In genomic region chr3:76651784-76652183, GRCh38 we compare ENCODE assay signal across 35 cellular contexts.
DNase-seq lines count a peak whose midpoint lies in the region; ATAC-seq and TF ChIP-seq lines count a peak whose summit lies in the region.
"Had no signal": no experiment of that assay in that cellular context is flagged by ENCODE, and none has a peak within 500 bp of the region (broad histone marks: within the 10 kb centered on the region; RNA-seq: fewer than 3 reads in every experiment).

No MANE protein-coding gene starts in this region.

- DNase-seq in DMS 273 treated with DMSO at 0.1 percent for 48 hours (lab: John Stamatoyannopoulos, UW) (peak; percentile 3), NB4 (ENCODE audit: low read depth) (peak; percentile 3), epithelial cell of proximal tubule (ENCODE audit: low read depth) (no peak), adrenal gland (no peak), Peyer's patch (no peak), NCI-H748 (lab: John Stamatoyannopoulos, UW; ENCODE audit: unreplicated experiment) (no peak)
- DNase-seq: activated CD4-positive, alpha-beta T cell treated with anti-CD3 and anti-CD28 coated beads, Interleukin-2, amount 10 ng/mL, durations not matched to agents 7 days and 5 days; activated naive CD4-positive, alpha-beta T cell treated with anti-CD3 and anti-CD28 coated beads for 36 hours; activated T-cell treated with anti-CD3 and anti-CD28 coated beads, Interleukin-2, amount 50 U/mL, for 72 hours; Caco-2; EL; KBM-7; kidney glomerular epithelial cell; MM.1S; NCI-H1436 treated with DMSO at 0.1 percent for 48 hours; NCI-H2107; NCI-H446 treated with DMSO at 0.1 percent for 48 hours; nephron progenitor cell; NK-92 treated with Interleukin-12 subunit alpha and Interleukin-12 subunit beta, amount 100 ng/mL, for 24 hours; pancreas; retina; SIG-M5; stimulated activated naive CD8-positive, alpha-beta T cell treated with anti-CD3 and anti-CD28 coated beads, Interleukin-15, amount 100 ng/mL, for 72 hours; SW 1271; T1000; thyroid gland; WERI-Rb-1 had no signal

- H3K27ac ChIP-seq in 22Rv1, result no peak overlapping the region
- H3K27ac ChIP-seq in adrenal gland, result no peak overlapping the region
- no peak overlapping the region for H3K27ac ChIP-seq in Peyer's patch
- H3K27ac ChIP-seq: BLaER1, pancreas, skin epidermis, thyroid gland, vagina, WERI-Rb-1 had no signal

- H3K36me3 ChIP-seq in adrenal gland (replicated peaks in 1 of 2) (no peaks in the 10 kb centered on the region), Peyer's patch (no peaks in the 10 kb centered on the region)
- H3K36me3 ChIP-seq: BLaER1, pancreas, thyroid gland, vagina, WERI-Rb-1 had no signal

- H3K27me3 ChIP-seq in adrenal gland (no peaks in the 10 kb centered on the region), Peyer's patch (no peaks in the 10 kb centered on the region)
- H3K27me3 ChIP-seq: BLaER1, thyroid gland, vagina had no signal

- intact Hi-C loops in adrenal gland (cut with DNase I), result no loop called here

- H3K4me1 ChIP-seq in adrenal gland (replicated peaks in 1 of 2), result no peaks in the 10 kb centered on the region
- H3K4me1 ChIP-seq in Peyer's patch, result no peaks in the 10 kb centered on the region
- H3K4me1 ChIP-seq: BLaER1, Caco-2, pancreas, thyroid gland, vagina had no signal

- TF ChIP-seq POLR2A in NB4 (IDR thresholded peaks at IDR 0.05; ENCODE audit: extremely low read depth, insufficient read length) (no peak), adrenal gland (IDR thresholded peaks at IDR 0.05) (no peak), Peyer's patch (IDR thresholded peaks at IDR 0.05) (no peak)

- TF ChIP-seq CTCF in 22Rv1 (IDR thresholded peaks at IDR 0.05) (0 out of 2 replicates have a peak, but pooled peaks have one; percentile 7), NB4 (IDR thresholded peaks at IDR 0.05; ENCODE audit: low read depth, low read length) (no peak), epithelial cell of proximal tubule (conservative IDR thresholded peaks at IDR 0.05; ENCODE audit: low read depth, low read length) (peak; percentile 19), adrenal gland (IDR thresholded peaks at IDR 0.05) (no peak), Peyer's patch (IDR thresholded peaks at IDR 0.05) (no peak)

- no peak for ATAC-seq in HG03342 (IDR thresholded peaks at IDR 0.05; ENCODE audit: unreplicated experiment)
- ATAC-seq: activated T-cell treated with anti-CD3 and anti-CD28 coated beads, Interleukin-2, amount 50 U/mL, for 72 hours; HCT116; Panc1; pancreas; stimulated activated naive CD8-positive, alpha-beta T cell treated with anti-CD3 and anti-CD28 coated beads, Interleukin-15, amount 100 ng/mL, for 72 hours had no signal

- H3K4me3 ChIP-seq in NB4 (ENCODE audit: low read depth, low read length) (no peak overlapping the region), epithelial cell of proximal tubule (ENCODE audit: low read depth, low read length) (no peak overlapping the region), adrenal gland (no peak overlapping the region), Peyer's patch (no peak overlapping the region)
- H3K4me3 ChIP-seq: BLaER1, lung, pancreas, skin epidermis, thyroid gland, vagina had no signal

- WGBS in adrenal gland, 4 donors, result 63 to 95% (median 85%) methylated on average over 1 of the region's 1 CpG

- H3K9me3 ChIP-seq in adrenal gland (replicated peaks in 1 of 3) (no peaks in the 10 kb centered on the region), Peyer's patch (no peaks in the 10 kb centered on the region)
- H3K9me3 ChIP-seq: BLaER1, Caco-2, pancreas, thyroid gland, vagina had no signal

Comparison
In these comparisons a context has a peak if more than half of its experiments do, and no peak if none do; other contexts are left out.
1. CTCF ChIP-seq: peak in 22Rv1 (single experiment) and epithelial cell of proximal tubule (single experiment); none in NB4 (single experiment), adrenal gland (0 of 6) and Peyer's patch (0 of 6).
2. DNase-seq: peak in DMS 273 treated with DMSO at 0.1 percent for 48 hours (single experiment) and NB4 (single experiment); none in epithelial cell of proximal tubule (single experiment), adrenal gland (0 of 7), Peyer's patch (0 of 3) and NCI-H748 (single experiment).